In the genomic region with DNA sequence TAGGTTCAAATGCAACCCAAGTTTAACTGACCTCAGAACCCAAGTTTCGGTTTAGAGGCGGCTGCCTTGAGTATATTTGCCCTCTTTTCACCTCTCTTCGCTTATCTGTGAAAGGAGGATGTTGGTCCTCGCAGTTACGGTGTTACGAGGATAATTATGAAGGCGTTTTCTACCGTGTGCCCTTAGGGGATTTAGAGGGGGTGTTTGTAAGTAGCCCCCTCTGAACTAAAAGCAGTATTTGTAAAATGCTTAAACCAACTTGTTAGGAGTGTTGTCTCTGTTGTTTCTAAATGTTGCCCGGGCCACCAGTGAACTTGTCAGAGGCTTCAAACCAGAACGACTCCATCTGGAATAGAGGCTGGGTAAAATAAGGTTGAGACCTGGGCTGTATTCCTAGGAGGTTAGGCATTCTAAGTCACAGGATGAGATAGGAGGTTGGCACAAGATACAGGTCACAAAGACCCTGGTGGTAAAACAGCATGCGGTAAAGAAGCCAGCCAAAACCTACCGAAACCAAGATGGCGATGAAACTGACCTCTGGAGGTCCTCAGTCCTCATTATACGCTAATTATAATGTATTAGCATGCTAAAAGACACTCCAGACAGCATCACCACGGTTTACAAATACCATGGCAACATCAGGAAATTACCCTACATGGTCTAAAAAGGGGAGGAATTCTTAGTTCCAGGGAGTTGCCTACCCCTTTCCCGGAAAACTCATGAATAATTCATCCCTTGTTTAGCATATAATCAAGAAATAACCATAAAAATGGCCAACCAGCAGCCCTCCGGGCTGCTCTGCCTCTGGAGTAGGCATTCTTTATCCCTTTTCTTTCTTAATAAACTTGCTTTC, we compare ENCODE assay signal across 8 cellular contexts. TPM values are rescaled to one million over a fixed set of nuclear protein-coding genes. Genes with fewer than 3 reads are reported as not detected.
DNase-seq lines count a peak whose midpoint lies in the region; ATAC-seq and TF ChIP-seq lines count a peak whose summit lies in the region.

No MANE protein-coding gene starts in this region.

- in situ Hi-C loops in gastrocnemius medialis (cut with MboI; ENCODE audit: low sequenced_read_pairs in 4 of 4): loop anchor here in 1 of 4 donors (10.0 to 25.0 kb wide), 2 partner anchors 111 to 253 kb away; partner anchors contain the start of genes GNAI3, GPR61 and SORT1

- no peak overlapping the region for H3K27ac Mint-ChIP-seq in activated naive CD4-positive, alpha-beta T cell treated with anti-CD3 and anti-CD28 coated beads for 36 hours

- H3K4me1 ChIP-seq in SJSA1 (replicated peaks) (peaks cover 24% of the 10 kb centered on the region), gastrocnemius medialis (peaks cover 13 to 19% of the 10 kb centered on the region in 2 donors)

- no peaks in the 10 kb centered on the region for H3K36me3 Mint-ChIP-seq in activated naive CD4-positive, alpha-beta T cell treated with anti-CD3 and anti-CD28 coated beads for 36 hours (ENCODE audit: low read depth)

- DNase-seq in activated naive CD4-positive, alpha-beta T cell treated with anti-CD3 and anti-CD28 coated beads for 36 hours: no peak
- no peak for DNase-seq in activated naive CD4-positive, alpha-beta T cell (lab: John Stamatoyannopoulos, UW)
- DNase-seq in SJSA1 (ENCODE audit: low read depth in 1 of 2, low spot score in 2 of 2): no peak
- DNase-seq in germinal center (ENCODE audit: low spot score): peak; percentile 25
- no peak for DNase-seq in gastrocnemius medialis
- no peak for DNase-seq in T1000 (lab: John Stamatoyannopoulos, UW)
- DNase-seq in GDM1 (lab: John Stamatoyannopoulos, UW): no peak
- no peak for DNase-seq in SIG-M5 treated with dmso at 0.1 percent for 504 hours (lab: John Stamatoyannopoulos, UW; ENCODE audit: unreplicated experiment)

- H3K27ac ChIP-seq in SJSA1 (peak overlapping the region; percentile 83), gastrocnemius medialis (peak overlapping the region; percentile 79 to 93 (median 86))

- H3K9me3 Mint-ChIP-seq in activated naive CD4-positive, alpha-beta T cell treated with anti-CD3 and anti-CD28 coated beads for 36 hours: no peaks in the 10 kb centered on the region

- H3K4me3 Mint-ChIP-seq in activated naive CD4-positive, alpha-beta T cell treated with anti-CD3 and anti-CD28 coated beads for 36 hours: peak overlapping the region; percentile 94

- H3K4me1 Mint-ChIP-seq in activated naive CD4-positive, alpha-beta T cell treated with anti-CD3 and anti-CD28 coated beads for 36 hours (ENCODE audit: low read depth): peaks cover 6% of the 10 kb centered on the region

- ATAC-seq in gastrocnemius medialis: no peak

- TF ChIP-seq POLR2A in gastrocnemius medialis (IDR thresholded peaks at IDR 0.05): no peak

- H3K36me3 ChIP-seq in SJSA1 (peaks cover 30% of the 10 kb centered on the region), gastrocnemius medialis (no peaks in the 10 kb centered on the region)

- no peaks in the 10 kb centered on the region for H3K27me3 Mint-ChIP-seq in activated naive CD4-positive, alpha-beta T cell treated with anti-CD3 and anti-CD28 coated beads for 36 hours (ENCODE audit: low read depth)

- no peaks in the 10 kb centered on the region for H3K27me3 ChIP-seq in SJSA1 (replicated peaks)
- H3K27me3 ChIP-seq in gastrocnemius medialis: no peaks in the 10 kb centered on the region

- CTCF ChIA-PET in activated naive CD4-positive, alpha-beta T cell treated with anti-CD3 and anti-CD28 coated beads for 36 hours (lab: Charles Lee): interaction anchor here (0.9 to 8.9 kb wide), 2 partner anchors 115 to 121 kb away, joined by 3 to 126 read pairs; partner anchors contain the start of gene SORT1

- no peak for TF ChIP-seq CTCF in gastrocnemius medialis (IDR thresholded peaks at IDR 0.05 in 4 of 5, conservative IDR thresholded peaks at IDR 0.05 in 1 of 5)

- H3K4me3 ChIP-seq in SJSA1 (peak overlapping the region; percentile 54), gastrocnemius medialis (peak overlapping the region; percentile 64 to 72 (median 64))

- intact Hi-C loops in activated naive CD4-positive, alpha-beta T cell treated with anti-CD3 and anti-CD28 coated beads for 36 hours (cut with micrococcal nuclease): loop anchor here (1.0 to 5.0 kb wide), 7 partner anchors 71 to 265 kb away; partner anchors contain the start of genes ATXN7L2, PSMA5, SARS1 and WDR47
- intact Hi-C loops in gastrocnemius medialis (cut with DNase I; ENCODE audit: low total_unique reads): loop anchor here (2.0 kb wide), 1 partner anchor 15 kb away; no protein-coding TSS in a partner anchor

- H3K9me3 ChIP-seq in SJSA1 (replicated peaks): no peaks in the 10 kb centered on the region
- H3K9me3 ChIP-seq in gastrocnemius medialis: no peaks in the 10 kb centered on the region

RNA-seq across cellular contexts. Expression of gene PSRC1, which starts 1.0 kb away (rescaled TPM):
- 10 to 100 TPM; 19.3 to 21.5 TPM for total RNA-seq in activated naive CD4-positive, alpha-beta T cell treated with anti-CD3 and anti-CD28 coated beads for 36 hours
- 94.1 and 137 TPM in 2 replicates for total RNA-seq in SJSA1 (2014; rRNA removed; shearing (Covaris generic))
- 1 to 10 TPM in 1 of 4 donors, under 1 TPM in 2, not detected in 1; 0.19 to 2.3 (median 0.84) TPM for total RNA-seq in gastrocnemius medialis

RNA-seq across cellular contexts. Expression of gene MYBPHL, which starts 22.8 kb away (rescaled TPM):
- total RNA-seq in activated naive CD4-positive, alpha-beta T cell treated with anti-CD3 and anti-CD28 coated beads for 36 hours: not detected
- total RNA-seq in SJSA1 (2014; rRNA removed; shearing (Covaris generic)): not detected in 2 replicates
- total RNA-seq in gastrocnemius medialis: 1 to 10 TPM in 1 of 4 donors, not detected in 3; 3.1 TPM

RNA-seq across cellular contexts. Expression of gene CELSR2, which starts 34.6 kb away (rescaled TPM):
- total RNA-seq in activated naive CD4-positive, alpha-beta T cell treated with anti-CD3 and anti-CD28 coated beads for 36 hours: 1 to 10 TPM; 1.1 to 1.2 TPM
- 0.11 TPM in 1 of 2 replicates, not detected in the other for total RNA-seq in SJSA1 (2014; rRNA removed; shearing (Covaris generic))
- total RNA-seq in gastrocnemius medialis: 10 to 100 TPM in 1 of 4 donors, 1 to 10 TPM in 3; 5.8 to 12.5 (median 7.9) TPM

Comparison
In these comparisons a context has a peak if more than half of its experiments do, and no peak if none do; other contexts are left out.
1. RNA of gene PSRC1, which starts 1.0 kb away (total RNA-seq): 94.1 to 137 TPM in SJSA1 and 19.3 to 21.5 TPM in activated naive CD4-positive, alpha-beta T cell treated with anti-CD3 and anti-CD28 coated beads for 36 hours; 0.19 to 2.3 TPM in gastrocnemius medialis; every median in the first group is over 4 times any median in the second.